In genomic region chr2:141068053-141068682, GRCh38 we compare ENCODE assay signal across 23 cellular contexts.
A peak's percentile ranks its signal among the peaks of the same experiment; 100 is the strongest.
DNase-seq lines count a peak whose midpoint lies in the region; ATAC-seq, FAIRE-seq and TF ChIP-seq lines count a peak whose summit lies in the region.
"Had no signal": no experiment of that assay in that cellular context is flagged by ENCODE, and none has a peak within 500 bp of the region (broad histone marks: within the 10 kb centered on the region; RNA-seq: fewer than 3 reads in every experiment).

No MANE protein-coding gene starts in this region.

- no peak overlapping the region for H3K4me3 ChIP-seq in HepG2 (replicated peaks in 1 of 3; ENCODE audit: insufficient read depth in 1 of 3, low read depth in 2 of 3, low read length in 3 of 3)
- no peak overlapping the region for H3K4me3 ChIP-seq in right lobe of liver
- no peak overlapping the region for H3K4me3 ChIP-seq in WERI-Rb-1 (ENCODE audit: low read depth, low read length)
- H3K4me3 ChIP-seq in testis, result no peak overlapping the region
- no peak overlapping the region for H3K4me3 ChIP-seq in transverse colon
- H3K4me3 ChIP-seq: A549 had no signal

- TF ChIP-seq RAD21 in HepG2 (CRISPR knock-in tag; IDR thresholded peaks at IDR 0.05), result no peak

- TF ChIP-seq POLR2A in HepG2 (IDR thresholded peaks at IDR 0.05; ENCODE audit: insufficient read depth in 1 of 2, low read depth in 2 of 2, low read length in 2 of 2) (no peak), right lobe of liver (IDR thresholded peaks at IDR 0.05) (no peak), testis (IDR thresholded peaks at IDR 0.05) (no peak), transverse colon (IDR thresholded peaks at IDR 0.05) (no peak)

- H4K20me1 ChIP-seq in HepG2 (ENCODE audit: insufficient read depth, low read length), result no peaks in the 10 kb centered on the region

- H2AFZ ChIP-seq in HepG2 (ENCODE audit: low read length), result no peak overlapping the region

- no peaks in the 10 kb centered on the region for H3K79me2 ChIP-seq in HepG2 (ENCODE audit: insufficient read depth, low read length)

- in situ Hi-C loops in HepG2 (cut with HindIII; ENCODE audit: extremely low pct_ligation_motif_present, low pct_unique_long_range_greater_than_20kb) (no loop called here), transverse colon (cut with MboI; ENCODE audit: low pct_ligation_motif_present in 1 of 4, low pct_unique_long_range_greater_than_20kb in 1 of 4, low sequenced_read_pairs in 3 of 4) (no loop called here)

- DNase-seq in HepG2 (ENCODE audit: low spot score), result peak; percentile 3
- DNase-seq in right lobe of liver, result no peak
- peak; percentile 3 for DNase-seq in NCI-H446 treated with DMSO at 0.1 percent for 48 hours (lab: John Stamatoyannopoulos, UW)
- peak; percentile 9 for DNase-seq in WERI-Rb-1
- DNase-seq in testis, result peak; percentile 14
- no peak for DNase-seq in activated T-cell treated with anti-CD3 and anti-CD28 coated beads, Interleukin-2, amount 50 U/mL, for 48 hours
- no peak for DNase-seq in transverse colon
- DNase-seq: Caco-2; CD8-positive, alpha-beta T cell; EL; GF-D8; NCI-H1105; NCI-H1436 treated with DMSO at 0.1 percent for 48 hours; NCI-H187 treated with DMSO at 0.1 percent for 48 hours; NCI-H748 treated with DMSO at 0.1 percent for 48 hours; RPMI8226; SHP77 had no signal

- intact Hi-C loops in HepG2 (cut with micrococcal nuclease; ENCODE audit: unreplicated experiment) (no loop called here), right lobe of liver (cut with DNase I) (no loop called here), testis (cut with DNase I; ENCODE audit: low total_unique reads) (no loop called here), transverse colon (cut with DNase I; ENCODE audit: low total_unique reads) (no loop called here)

- H3K36me3 ChIP-seq in HepG2 (replicated peaks in 1 of 2; ENCODE audit: control insufficient read depth in 1 of 2, insufficient read depth in 2 of 2, low read length in 2 of 2) (no peaks in the 10 kb centered on the region), right lobe of liver (no peaks in the 10 kb centered on the region), WERI-Rb-1 (no peaks in the 10 kb centered on the region), testis (ENCODE audit: low read depth, missing control alignments) (no peaks in the 10 kb centered on the region), transverse colon (no peaks in the 10 kb centered on the region)

- H3K4me1 ChIP-seq in HepG2 (ENCODE audit: insufficient read depth, low read length) (no peaks in the 10 kb centered on the region; the same call in 1 of the 2 replicates), right lobe of liver (no peaks in the 10 kb centered on the region), testis (no peaks in the 10 kb centered on the region), transverse colon (no peaks in the 10 kb centered on the region)
- H3K4me1 ChIP-seq: A549, Caco-2 had no signal

- BruUV-seq in HepG2 (replicated peaks; lab: Mats Ljungman, UMichigan), result no TSS peak

- H3K9me3 ChIP-seq in HepG2 (ENCODE audit: low read length), result no peaks in the 10 kb centered on the region
- H3K9me3 ChIP-seq in right lobe of liver, result no peaks in the 10 kb centered on the region
- H3K9me3 ChIP-seq in WERI-Rb-1 (ENCODE audit: severe bottlenecking), result no peaks in the 10 kb centered on the region
- no peaks in the 10 kb centered on the region for H3K9me3 ChIP-seq in testis
- no peaks in the 10 kb centered on the region for H3K9me3 ChIP-seq in transverse colon
- H3K9me3 ChIP-seq: A549, Caco-2 had no signal

- CTCF ChIA-PET in HepG2 (lab: Yijun Ruan, JAX; ENCODE audit: low intra/inter-chr PET ratio, low total read pairs), result no interaction called here

- no peak overlapping the region for H3K9ac ChIP-seq in HepG2 (ENCODE audit: insufficient read depth, low read depth, low read length)

- POLR2A ChIA-PET in HepG2 (lab: Yijun Ruan, JAX), result no interaction called here

- no peak overlapping the region for H3K27ac ChIP-seq in HepG2 (ENCODE audit: extremely low read length, insufficient read depth, low read length)
- no peak overlapping the region for H3K27ac ChIP-seq in right lobe of liver
- no peak overlapping the region for H3K27ac ChIP-seq in WERI-Rb-1
- no peak overlapping the region for H3K27ac ChIP-seq in testis
- H3K27ac ChIP-seq in transverse colon, result no peak overlapping the region
- H3K27ac ChIP-seq: A549, C4-2B, HL-60 had no signal

- peak overlapping the region; percentile 22; the same call in 1 of the 2 replicates for H3K4me2 ChIP-seq in HepG2 (ENCODE audit: low read depth, low read length)
- H3K4me2 ChIP-seq: A549 had no signal

- FAIRE-seq in HepG2 (lab: Jason Lieb, UNC), result no peak
- FAIRE-seq: A549, GM12892, H54 had no signal

- WGBS in HepG2 (ENCODE audit: low lambda C conversion rate), result 15% methylated on average over 9 of the region's 9 CpGs
- WGBS in right lobe of liver (ENCODE audit: insufficient coverage, low coverage, low lambda C conversion rate, missing lambda C conversion rate), result 77% methylated on average over 7 of the region's 9 CpGs
- WGBS in testis, 2 donors, result 89 to 93% methylated on average over 9 of the region's 9 CpGs
- 85 to 89% methylated on average over 9 of the region's 9 CpGs for WGBS in transverse colon (ENCODE audit: low coverage in 1 of 2), 2 donors

- H3K27me3 ChIP-seq in HepG2 (ENCODE audit: control insufficient read depth in 1 of 2, insufficient read depth in 2 of 2, low read length in 2 of 2) (no peaks in the 10 kb centered on the region), right lobe of liver (no peaks in the 10 kb centered on the region), WERI-Rb-1 (ENCODE audit: insufficient read depth, low read depth, severe bottlenecking) (no peaks in the 10 kb centered on the region), testis (no peaks in the 10 kb centered on the region), transverse colon (no peaks in the 10 kb centered on the region)

- TF ChIP-seq CTCF in HepG2 (CRISPR knock-in tag; IDR thresholded peaks at IDR 0.05) (no peak), right lobe of liver (IDR thresholded peaks at IDR 0.05) (no peak), WERI-Rb-1 (IDR thresholded peaks at IDR 0.05; ENCODE audit: low read depth, low read length) (no peak), testis (IDR thresholded peaks at IDR 0.05) (no peak), transverse colon (IDR thresholded peaks at IDR 0.05) (no peak)

- peak; percentile 80 for ATAC-seq in HepG2
- ATAC-seq in right lobe of liver, result no peak
- ATAC-seq in GM21786 (IDR thresholded peaks at IDR 0.05; ENCODE audit: unreplicated experiment), result no peak
- ATAC-seq: A549; CD8-positive, alpha-beta T cell had no signal

- TF ChIP-seq EP300 in HepG2 (IDR thresholded peaks at IDR 0.05; ENCODE audit: low read depth in 2 of 2, low read length in 2 of 2) (no peak), HepG2 (CRISPR knock-in tag; IDR thresholded peaks at IDR 0.05; ENCODE audit: borderline replicate concordance) (no peak), transverse colon (IDR thresholded peaks at IDR 0.05; ENCODE audit: low read depth) (no peak)

TF ChIP-seq in HepG2, 621 proteins besides CTCF, POLR2A, EP300 and RAD21:
- no peak for TF ChIP-seq IRX3 (CRISPR knock-in tag; IDR thresholded peaks at IDR 0.05; ENCODE audit: borderline replicate concordance, low read depth)
- peak; percentile 24; the same call in 1 of the 2 replicates for TF ChIP-seq HNF4A (CRISPR knock-in tag; IDR thresholded peaks at IDR 0.05)
TF ChIP-seq in HepG2: peak in this region for 1.

Comparison
In these comparisons a context has a peak if more than half of its experiments do, and no peak if none do; other contexts are left out.
1. DNase-seq: peak in HepG2 (single experiment), NCI-H446 treated with DMSO at 0.1 percent for 48 hours (single experiment), WERI-Rb-1 (single experiment) and testis (single experiment); none in right lobe of liver (0 of 3), activated T-cell treated with anti-CD3 and anti-CD28 coated beads, Interleukin-2, amount 50 U/mL, for 48 hours (0 of 2) and transverse colon (single experiment).